ENCODE assay signal across 17 cellular contexts in the genomic region with DNA sequence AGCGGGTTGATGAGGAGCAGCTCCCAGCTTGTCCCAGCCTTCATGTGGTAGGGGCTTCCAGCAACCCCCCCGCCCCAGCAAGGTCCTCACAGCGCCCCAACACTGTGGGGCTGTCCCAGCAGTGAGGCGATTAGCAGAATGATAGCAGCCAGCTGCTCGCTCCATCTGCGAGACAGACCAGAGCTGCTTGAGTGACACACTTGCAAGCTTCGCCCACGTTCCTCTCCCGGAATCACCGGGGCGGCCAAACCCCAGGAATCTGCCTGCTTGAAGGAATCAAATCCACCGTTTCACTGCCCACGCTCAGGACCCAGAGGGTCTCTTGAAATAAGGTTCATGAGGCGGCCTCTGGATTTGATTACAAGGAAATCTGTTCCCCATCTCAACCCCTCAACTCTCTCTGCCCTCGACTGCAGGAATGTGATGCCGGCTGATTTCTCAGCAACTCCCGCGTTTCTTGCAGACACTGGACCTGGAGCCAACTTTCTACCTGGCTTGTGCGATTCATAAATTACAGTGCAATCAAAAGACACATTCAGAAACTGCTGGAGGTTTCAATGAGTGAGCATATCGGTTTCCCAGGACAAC.
A peak's percentile ranks its signal among the peaks of the same experiment; 100 is the strongest.
DNase-seq lines count a peak whose midpoint lies in the region; ATAC-seq and TF ChIP-seq lines count a peak whose summit lies in the region.
"Had no signal": no experiment of that assay in that cellular context is flagged by ENCODE, and none has a peak within 500 bp of the region (broad histone marks: within the 10 kb centered on the region; RNA-seq: fewer than 3 reads in every experiment).

No MANE protein-coding gene starts in this region.

- peak overlapping the region; percentile 48 for H3K4me3 Mint-ChIP-seq in nephron progenitor cell
- H3K4me3 Mint-ChIP-seq in activated CD4-positive, alpha-beta T cell treated with anti-CD3 and anti-CD28 coated beads, Interleukin-2, amount 10 ng/mL, durations not matched to agents 7 days and 5 days: no peak overlapping the region
- H3K4me3 Mint-ChIP-seq: activated CD8-positive, alpha-beta T cell treated with anti-CD3 and anti-CD28 coated beads for 36 hours; activated T-helper 1 cell treated with anti-CD3 and anti-CD28 coated beads, Interleukin-12 subunit alpha, Interleukin-12 subunit beta, Interleukin-2, Interleukin-4 antibody, amounts not matched to agents 30 ng/mL and 10 ng/mL and 1 ng/mL, durations not matched to agents 14 hours and 24 hours and 36 hours; naive thymus-derived CD4-positive, alpha-beta T cell had no signal

- H4K91ac ChIP-seq in IMR-90 (ENCODE audit: insufficient read depth, low read depth, low read length): peak overlapping the region; percentile 39; the same call in 1 of the 2 replicates

- intact Hi-C loops in IMR-90 (cut with micrococcal nuclease) (no loop called here), dorsolateral prefrontal cortex (cut with DNase I) (no loop called here)

- H3K27ac Mint-ChIP-seq in nephron progenitor cell: peak overlapping the region; percentile 10
- no peak overlapping the region for H3K27ac Mint-ChIP-seq in activated CD4-positive, alpha-beta T cell treated with anti-CD3 and anti-CD28 coated beads, Interleukin-2, amount 10 ng/mL, durations not matched to agents 7 days and 5 days
- H3K27ac Mint-ChIP-seq: activated CD8-positive, alpha-beta T cell treated with anti-CD3 and anti-CD28 coated beads for 36 hours; activated T-helper 1 cell treated with anti-CD3 and anti-CD28 coated beads, Interleukin-12 subunit alpha, Interleukin-12 subunit beta, Interleukin-2, Interleukin-4 antibody, amounts not matched to agents 30 ng/mL and 10 ng/mL and 1 ng/mL, durations not matched to agents 14 hours and 24 hours and 36 hours; naive thymus-derived CD4-positive, alpha-beta T cell had no signal

- no peaks in the 10 kb centered on the region for H3K9me3 ChIP-seq in IMR-90 (ENCODE audit: control insufficient read depth, insufficient read depth, low read length)
- no peaks in the 10 kb centered on the region for H3K9me3 ChIP-seq in MM.1S (replicated peaks; ENCODE audit: insufficient read depth, low read length)
- H3K9me3 ChIP-seq: BE2C, left ventricle myocardium inferior had no signal

- TF ChIP-seq RAD21 in IMR-90 (IDR thresholded peaks at IDR 0.05; ENCODE audit: low read length): no peak

- dilution Hi-C loops in IMR-90 (cut with HindIII; ENCODE audit: low sequenced_read_pairs, unreplicated experiment): no loop called here

- H3K56ac ChIP-seq in IMR-90 (ENCODE audit: extremely low read depth, insufficient read depth, low read length): no peak overlapping the region

- H3K27me3 Mint-ChIP-seq in nephron progenitor cell (ENCODE audit: low read depth, poor library complexity): peaks cover 25% of the 10 kb centered on the region
- H3K27me3 Mint-ChIP-seq in activated CD4-positive, alpha-beta T cell treated with anti-CD3 and anti-CD28 coated beads, Interleukin-2, amount 10 ng/mL, durations not matched to agents 7 days and 5 days: peaks cover 3% of the 10 kb centered on the region

- H3K14ac ChIP-seq in IMR-90 (replicated peaks; ENCODE audit: low read depth, low read length): peak overlapping the region; percentile 22; the same call in 1 of the 2 replicates

- H3F3A ChIP-seq in MM.1S (ENCODE audit: insufficient read depth, low read length): no peaks in the 10 kb centered on the region

- peak overlapping the region; percentile 78; the same call in 1 of the 2 replicates for H2AK5ac ChIP-seq in IMR-90 (ENCODE audit: low read depth, low read length)

- peaks cover 8% of the 10 kb centered on the region; the same call in 1 of the 2 replicates for H3K9me1 ChIP-seq in IMR-90 (ENCODE audit: insufficient read depth, low read length)

- in situ Hi-C loops in IMR-90 (cut with MboI; ENCODE audit: low sequenced_read_pairs): no loop called here

- H4K5ac ChIP-seq in IMR-90 (ENCODE audit: low read depth, low read length): no peak overlapping the region

- no peak overlapping the region for H3K18ac ChIP-seq in IMR-90 (ENCODE audit: low read depth, low read length)

- H3K27ac ChIP-seq in IMR-90 (ENCODE audit: insufficient read depth, low read length) (no peak overlapping the region), dorsolateral prefrontal cortex (no peak overlapping the region), MM.1S (ENCODE audit: low read length) (no peak overlapping the region)
- H3K27ac ChIP-seq: left ventricle myocardium inferior had no signal

- peak overlapping the region in 1 of 2 experiments; percentile 4; a peak in 2 of 4 replicates for H4K8ac ChIP-seq in IMR-90 (ENCODE audit: low read depth in 2 of 2, low read length in 2 of 2)

- H2BK20ac ChIP-seq in IMR-90 (ENCODE audit: low read depth, low read length): peak overlapping the region; percentile 60; the same call in 1 of the 2 replicates

- ATAC-seq in IMR-90 (ENCODE audit: low read depth) (peak; percentile 83), GM21423 (IDR thresholded peaks at IDR 0.05; ENCODE audit: unreplicated experiment) (no peak)
- ATAC-seq: activated CD8-positive, alpha-beta T cell treated with anti-CD3 and anti-CD28 coated beads for 36 hours; naive thymus-derived CD4-positive, alpha-beta T cell had no signal

- no peak for TF ChIP-seq POLR2A in IMR-90 (IDR thresholded peaks at IDR 0.05; ENCODE audit: low read depth, low read length)

- no peaks in the 10 kb centered on the region for H3K9me2 ChIP-seq in MM.1S (replicated peaks; ENCODE audit: insufficient read depth, low read length)

- no peak overlapping the region for H3K4me3 ChIP-seq in IMR-90 (ENCODE audit: insufficient read depth, low read depth, low read length)
- H3K4me3 ChIP-seq in dorsolateral prefrontal cortex: peak overlapping the region in 14 of 59 donors; percentile 0 to 44 (median 17)
- H3K4me3 ChIP-seq in MM.1S (ENCODE audit: low read length): no peak overlapping the region
- H3K4me3 ChIP-seq: left ventricle myocardium inferior had no signal

- peak overlapping the region; percentile 89 for H2AFZ ChIP-seq in IMR-90 (replicated peaks; ENCODE audit: low read length, poor library complexity)
- H2AFZ ChIP-seq in MM.1S (ENCODE audit: low read length): no peak overlapping the region

- H3K4me2 ChIP-seq in IMR-90 (ENCODE audit: low read depth, low read length) (peak overlapping the region; percentile 11; the same call in 1 of the 2 replicates), MM.1S (ENCODE audit: low read depth, low read length) (no peak overlapping the region)

- H2BK15ac ChIP-seq in IMR-90 (ENCODE audit: low read depth, low read length): peak overlapping the region; percentile 19; the same call in 1 of the 3 replicates

- DNase-seq in AG08396 (ENCODE audit: low spot score): peak; percentile 66
- peak; percentile 72 for DNase-seq in IMR-90
- peak in 9 of 10 donors; percentile 15 to 74 (median 58) for DNase-seq in dorsolateral prefrontal cortex
- DNase-seq in nephron progenitor cell: no peak
- DNase-seq in MM.1S: no peak
- no peak for DNase-seq in activated CD4-positive, alpha-beta T cell treated with anti-CD3 and anti-CD28 coated beads, Interleukin-2, amount 10 ng/mL, durations not matched to agents 7 days and 5 days
- no peak for DNase-seq in SHP77 treated with DMSO at 0.1 percent for 48 hours (lab: John Stamatoyannopoulos, UW)
- DNase-seq: activated CD8-positive, alpha-beta T cell treated with anti-CD3 and anti-CD28 coated beads for 36 hours; BE2C; KBM-7; left ventricle myocardium inferior; naive thymus-derived CD4-positive, alpha-beta T cell; NCI-H1105 treated with DMSO at 0.1 percent for 48 hours; NCI-H345; stimulated activated CD4-positive, alpha-beta T cell treated with anti-CD3 and anti-CD28 coated beads, Interleukin-1b, Interleukin-23, amount 100 ng/mL, for 48 hours had no signal

- H3K4me1 ChIP-seq in IMR-90 (ENCODE audit: control insufficient read depth, insufficient read depth, low read length) (peaks cover 10% of the 10 kb centered on the region), MM.1S (ENCODE audit: low read length) (no peaks in the 10 kb centered on the region)
- H3K4me1 ChIP-seq: BE2C, left ventricle myocardium inferior had no signal

- POLR2A ChIA-PET in IMR-90 (lab: Charles Lee; ENCODE audit: unreplicated experiment): no interaction called here
- POLR2A ChIA-PET in activated CD4-positive, alpha-beta T cell treated with anti-CD3 and anti-CD28 coated beads, Interleukin-2, amount 10 ng/mL, durations not matched to agents 7 days and 5 days (lab: Charles Lee): no interaction called here

- WGBS in IMR-90 (ENCODE audit: extremely low coverage in 2 of 2, insufficient read length in 1 of 2), 2 experiments: 15% methylated on average over 10 of the region's 20 CpGs; no CpG with 5 or more reads in 1 of the 2 experiments

- H4K20me1 ChIP-seq in IMR-90 (ENCODE audit: insufficient read depth, low read length) (no peaks in the 10 kb centered on the region), MM.1S (ENCODE audit: insufficient read depth, low read length) (no peaks in the 10 kb centered on the region)

- H2BK5ac ChIP-seq in IMR-90 (ENCODE audit: low read depth, low read length, poor library complexity, severe bottlenecking): no peak overlapping the region

- H3K4ac ChIP-seq in IMR-90 (ENCODE audit: low read depth, low read length): peak overlapping the region; percentile 67

- H3K4me1 Mint-ChIP-seq in nephron progenitor cell: peaks cover 93% of the 10 kb centered on the region
- peaks cover 4% of the 10 kb centered on the region for H3K4me1 Mint-ChIP-seq in activated CD4-positive, alpha-beta T cell treated with anti-CD3 and anti-CD28 coated beads, Interleukin-2, amount 10 ng/mL, durations not matched to agents 7 days and 5 days

- no peaks in the 10 kb centered on the region for H3K9me3 Mint-ChIP-seq in nephron progenitor cell
- no peaks in the 10 kb centered on the region for H3K9me3 Mint-ChIP-seq in activated CD4-positive, alpha-beta T cell treated with anti-CD3 and anti-CD28 coated beads, Interleukin-2, amount 10 ng/mL, durations not matched to agents 7 days and 5 days
- H3K9me3 Mint-ChIP-seq: activated CD8-positive, alpha-beta T cell treated with anti-CD3 and anti-CD28 coated beads for 36 hours; activated T-helper 1 cell treated with anti-CD3 and anti-CD28 coated beads, Interleukin-12 subunit alpha, Interleukin-12 subunit beta, Interleukin-2, Interleukin-4 antibody, amounts not matched to agents 30 ng/mL and 10 ng/mL and 1 ng/mL, durations not matched to agents 14 hours and 24 hours and 36 hours had no signal

- no peak overlapping the region for H2AK9ac ChIP-seq in IMR-90 (replicated peaks; ENCODE audit: low read depth, low read length, poor library complexity)

- H3K9ac ChIP-seq in IMR-90 (ENCODE audit: low read depth, low read length) (no peak overlapping the region), MM.1S (ENCODE audit: low read length) (no peak overlapping the region)

- CTCF ChIA-PET in IMR-90 (lab: Yijun Ruan, JAX): no interaction called here
- CTCF ChIA-PET in activated CD4-positive, alpha-beta T cell treated with anti-CD3 and anti-CD28 coated beads, Interleukin-2, amount 10 ng/mL, durations not matched to agents 7 days and 5 days (lab: Charles Lee): no interaction called here

- no peaks in the 10 kb centered on the region for H3K36me3 Mint-ChIP-seq in nephron progenitor cell (ENCODE audit: low read depth)
- no peaks in the 10 kb centered on the region for H3K36me3 Mint-ChIP-seq in activated CD4-positive, alpha-beta T cell treated with anti-CD3 and anti-CD28 coated beads, Interleukin-2, amount 10 ng/mL, durations not matched to agents 7 days and 5 days (ENCODE audit: low read depth)
- H3K36me3 Mint-ChIP-seq: naive thymus-derived CD4-positive, alpha-beta T cell had no signal

- no peak overlapping the region for H3K23ac ChIP-seq in IMR-90 (ENCODE audit: low read depth, low read length)

- H3K27me3 ChIP-seq in IMR-90 (ENCODE audit: control insufficient read depth, insufficient read depth, low read length): peaks cover 6% of the 10 kb centered on the region; the same call in 1 of the 2 replicates
- peaks cover 0 to 12% (median 0%) of the 10 kb centered on the region in 45 donors for H3K27me3 ChIP-seq in dorsolateral prefrontal cortex
- H3K27me3 ChIP-seq in MM.1S (replicated peaks; ENCODE audit: insufficient read depth, low read length): peaks cover 54% of the 10 kb centered on the region

- H3K79me2 ChIP-seq in MM.1S (ENCODE audit: low read length): no peaks in the 10 kb centered on the region

- TF ChIP-seq CTCF in IMR-90 (conservative IDR thresholded peaks at IDR 0.05; ENCODE audit: low read depth, low read length) (no peak), dorsolateral prefrontal cortex (IDR thresholded peaks at IDR 0.05 in 54 of 56, conservative IDR thresholded peaks at IDR 0.05 in 2 of 56; ENCODE audit: low read depth in 1 of 56, partially characterized antibody in 56 of 56) (no peak), nephron progenitor cell (IDR thresholded peaks at IDR 0.05) (no peak), MM.1S (IDR thresholded peaks at IDR 0.05; ENCODE audit: low read length) (no peak)

- peak overlapping the region; percentile 49 for H2BK120ac ChIP-seq in IMR-90 (ENCODE audit: low read depth, low read length)

- no peaks in the 10 kb centered on the region for H3K36me3 ChIP-seq in IMR-90 (ENCODE audit: control insufficient read depth, insufficient read depth, low read length)
- H3K36me3 ChIP-seq in MM.1S (replicated peaks; ENCODE audit: insufficient read depth, low read length): no peaks in the 10 kb centered on the region
- H3K36me3 ChIP-seq: BE2C, left ventricle myocardium inferior had no signal

- no TSS peak for BruUV-seq in IMR-90 (replicated peaks; lab: Mats Ljungman, UMichigan)

- no peaks in the 10 kb centered on the region for H3K79me1 ChIP-seq in IMR-90 (ENCODE audit: low read depth in 1 of 2, low read length in 2 of 2)

Comparison
In these comparisons a context has a peak if more than half of its experiments do, and no peak if none do; other contexts are left out.
1. DNase-seq: peak in AG08396 (single experiment), IMR-90 (single experiment) and dorsolateral prefrontal cortex (9 of 10); none in nephron progenitor cell (single experiment), MM.1S (single experiment), activated CD4-positive, alpha-beta T cell treated with anti-CD3 and anti-CD28 coated beads, Interleukin-2, amount 10 ng/mL, durations not matched to agents 7 days and 5 days (single experiment) and SHP77 treated with DMSO at 0.1 percent for 48 hours (single experiment).